In genomic region chr19:5713228-5713627, GRCh38 we compare ENCODE assay signal across 1 cellular context.
TF ChIP-seq lines count a peak whose summit lies in the region.

No MANE protein-coding gene starts in this region.

TF ChIP-seq in K562, 482 proteins besides CTCF, POLR2A, EP300 and RAD21:
- no peak for TF ChIP-seq PYGO2 (tag; IDR thresholded peaks at IDR 0.05)
- no peak for TF ChIP-seq RNF219 (CRISPR knock-in tag; IDR thresholded peaks at IDR 0.05)
- TF ChIP-seq MIER1 (IDR thresholded peaks at IDR 0.05; ENCODE audit: low read depth): no peak
- TF ChIP-seq, protein P1, sequence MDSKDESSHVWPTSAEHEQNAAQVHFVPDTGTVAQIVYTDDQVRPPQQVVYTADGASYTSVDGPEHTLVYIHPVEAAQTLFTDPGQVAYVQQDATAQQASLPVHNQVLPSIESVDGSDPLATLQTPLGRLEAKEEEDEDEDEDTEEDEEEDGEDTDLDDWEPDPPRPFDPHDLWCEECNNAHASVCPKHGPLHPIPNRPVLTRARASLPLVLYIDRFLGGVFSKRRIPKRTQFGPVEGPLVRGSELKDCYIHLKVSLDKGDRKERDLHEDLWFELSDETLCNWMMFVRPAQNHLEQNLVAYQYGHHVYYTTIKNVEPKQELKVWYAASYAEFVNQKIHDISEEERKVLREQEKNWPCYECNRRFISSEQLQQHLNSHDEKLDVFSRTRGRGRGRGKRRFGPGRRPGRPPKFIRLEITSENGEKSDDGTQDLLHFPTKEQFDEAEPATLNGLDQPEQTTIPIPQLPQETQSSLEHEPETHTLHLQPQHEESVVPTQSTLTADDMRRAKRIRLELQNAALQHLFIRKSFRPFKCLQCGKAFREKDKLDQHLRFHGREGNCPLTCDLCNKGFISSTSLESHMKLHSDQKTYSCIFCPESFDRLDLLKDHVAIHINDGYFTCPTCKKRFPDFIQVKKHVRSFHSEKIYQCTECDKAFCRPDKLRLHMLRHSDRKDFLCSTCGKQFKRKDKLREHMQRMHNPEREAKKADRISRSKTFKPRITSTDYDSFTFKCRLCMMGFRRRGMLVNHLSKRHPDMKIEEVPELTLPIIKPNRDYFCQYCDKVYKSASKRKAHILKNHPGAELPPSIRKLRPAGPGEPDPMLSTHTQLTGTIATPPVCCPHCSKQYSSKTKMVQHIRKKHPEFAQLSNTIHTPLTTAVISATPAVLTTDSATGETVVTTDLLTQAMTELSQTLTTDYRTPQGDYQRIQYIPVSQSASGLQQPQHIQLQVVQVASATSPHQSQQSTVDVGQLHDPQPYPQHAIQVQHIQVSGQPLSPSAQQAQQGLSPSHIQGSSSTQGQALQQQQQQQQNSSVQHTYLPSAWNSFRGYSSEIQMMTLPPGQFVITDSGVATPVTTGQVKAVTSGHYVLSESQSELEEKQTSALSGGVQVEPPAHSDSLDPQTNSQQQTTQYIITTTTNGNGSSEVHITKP (IDR thresholded peaks at IDR 0.05; ENCODE audit: partially characterized antibody): no peak
- no peak for TF ChIP-seq MAFG (tag; conservative IDR thresholded peaks at IDR 0.05)
- TF ChIP-seq POLR2G (IDR thresholded peaks at IDR 0.05; ENCODE audit: low read depth, low read length): peak; percentile 61
- TF ChIP-seq E2F1 (CRISPR knock-in tag; IDR thresholded peaks at IDR 0.05): no peak
- peak; percentile 52; the same call in 1 of the 2 replicates for TF ChIP-seq RBFOX2 (IDR thresholded peaks at IDR 0.05; ENCODE audit: low read depth, low read length)
